8 cellular contexts compared by ENCODE assay signal in genomic region chr19:45250216-45250831, GRCh38. TPM values are rescaled to one million over a fixed set of nuclear protein-coding genes. Genes with fewer than 3 reads are reported as not detected.
DNase-seq lines count a peak whose midpoint lies in the region; ATAC-seq and TF ChIP-seq lines count a peak whose summit lies in the region.

No MANE protein-coding gene starts in this region.

- H3K4me3 ChIP-seq in WERI-Rb-1 (ENCODE audit: low read depth, low read length) (peak overlapping the region; percentile 48), sigmoid colon (peak overlapping the region; percentile 57 to 100 (median 97))

- peak; percentile 6 for ATAC-seq in GM19324 (IDR thresholded peaks at IDR 0.05; ENCODE audit: low FRiP score, unreplicated experiment)

- DNase-seq in WERI-Rb-1 = no peak
- no peak for DNase-seq in glutamatergic neuron
- DNase-seq in sigmoid colon = no peak
- DNase-seq in HuH-7.5 (ENCODE audit: low spot score) = no peak
- no peak for DNase-seq in EL
- no peak for DNase-seq in NCI-H1436 (lab: John Stamatoyannopoulos, UW)
- no peak for DNase-seq in HUDEP-2 (lab: John Stamatoyannopoulos, UW; ENCODE audit: unreplicated experiment in 76 of 76)

- peaks cover 7% of the 10 kb centered on the region for H3K27me3 Mint-ChIP-seq in glutamatergic neuron (ENCODE audit: unreplicated experiment)

- peaks cover 2% of the 10 kb centered on the region for H3K9me3 Mint-ChIP-seq in glutamatergic neuron (ENCODE audit: unreplicated experiment)

- WGBS in sigmoid colon, 2 donors = 17 to 46% methylated on average over 13 to 14 of the region's 14 CpGs

- intact Hi-C loops in sigmoid colon (cut with DNase I) = loop anchor here (2.0 to 10.0 kb wide), 5 partner anchors 72 to 358 kb away; partner anchors contain the start of genes BLOC1S3, PPP1R37, TOMM40 and TRAPPC6A

- H3K36me3 ChIP-seq in WERI-Rb-1 = peaks cover 7% of the 10 kb centered on the region; the same call in 1 of the 2 replicates
- H3K36me3 ChIP-seq in sigmoid colon = no peaks in the 10 kb centered on the region

- H3K4me1 Mint-ChIP-seq in glutamatergic neuron (ENCODE audit: low read depth, unreplicated experiment) = peaks cover 8% of the 10 kb centered on the region

- H3K27ac ChIP-seq in WERI-Rb-1 = peak overlapping the region; percentile 68
- H3K27ac ChIP-seq in sigmoid colon = peak overlapping the region; percentile 67 to 89 (median 81)

- TF ChIP-seq EP300 in sigmoid colon (IDR thresholded peaks at IDR 0.05) = no peak

- no peak for TF ChIP-seq CTCF in WERI-Rb-1 (IDR thresholded peaks at IDR 0.05; ENCODE audit: low read depth, low read length)
- no peak for TF ChIP-seq CTCF in glutamatergic neuron (IDR thresholded peaks at IDR 0.05; ENCODE audit: partially characterized antibody, unreplicated experiment)
- no peak for TF ChIP-seq CTCF in sigmoid colon (IDR thresholded peaks at IDR 0.05)

- no peaks in the 10 kb centered on the region for H3K36me3 Mint-ChIP-seq in glutamatergic neuron (ENCODE audit: unreplicated experiment)

- H3K27me3 ChIP-seq in WERI-Rb-1 (ENCODE audit: insufficient read depth, low read depth, severe bottlenecking) (no peaks in the 10 kb centered on the region), sigmoid colon (no peaks in the 10 kb centered on the region)

- peaks cover 0 to 46% (median 40%) of the 10 kb centered on the region in 4 donors for H3K4me1 ChIP-seq in sigmoid colon

- peak overlapping the region; percentile 95 for H3K27ac Mint-ChIP-seq in glutamatergic neuron (ENCODE audit: unreplicated experiment)

- TF ChIP-seq POLR2A in sigmoid colon (IDR thresholded peaks at IDR 0.05) = no peak

- no peaks in the 10 kb centered on the region for H3K9me3 ChIP-seq in WERI-Rb-1 (ENCODE audit: severe bottlenecking)
- no peaks in the 10 kb centered on the region for H3K9me3 ChIP-seq in sigmoid colon

- peak overlapping the region; percentile 98 for H3K4me3 Mint-ChIP-seq in glutamatergic neuron (ENCODE audit: unreplicated experiment)

RNA-seq across cellular contexts. Expression of gene MARK4, which starts 0.7 kb away (rescaled TPM):
- total RNA-seq in glutamatergic neuron (ENCODE audit: unreplicated experiment) = 110 TPM
- 10 to 100 TPM; 12.7 to 39.9 (median 15.2) TPM for total RNA-seq in sigmoid colon
- 10 to 100 TPM in 1 of 3 donors, 1 to 10 TPM in 2; 6.2 to 12.3 (median 7.2) TPM for polyA plus RNA-seq in sigmoid colon

RNA-seq across cellular contexts. Expression of gene EXOC3L2, which starts 5.1 kb away (rescaled TPM):
- total RNA-seq in glutamatergic neuron (ENCODE audit: unreplicated experiment) (not detected), sigmoid colon (under 1 TPM in 2 of 4 donors, not detected in 2; 0.14 to 0.33 TPM)
- 1 to 10 TPM in 1 of 3 donors, under 1 TPM in 1, not detected in 1; 0.69 to 1.7 TPM for polyA plus RNA-seq in sigmoid colon
